In genomic region chr4:77877771-77878170, GRCh38 we compare ENCODE assay signal across 22 cellular contexts.
"Had no signal": no experiment of that assay in that cellular context is flagged by ENCODE, and none has a peak within 500 bp of the region (broad histone marks: within the 10 kb centered on the region; RNA-seq: fewer than 3 reads in every experiment).

No MANE protein-coding gene starts in this region.

- H3K9ac ChIP-seq: neural progenitor cell had no signal

- H3K27me3 ChIP-seq: brain microvascular endothelial cell, colonic mucosa, neural progenitor cell, right lobe of liver, suprapubic skin, transverse colon, vagina had no signal

- DNase-seq: activated CD4-positive, alpha-beta T cell treated with anti-CD3 and anti-CD28 coated beads for 48 hours; activated CD4-positive, CD25-positive, alpha-beta regulatory T cell; activated CD8-positive, alpha-beta memory T cell treated with anti-CD3 and anti-CD28 coated beads, Interleukin-2, amount 50 U/mL, for 4 hours; activated effector memory CD4-positive, alpha-beta T cell treated with Interleukin-2 at 50 U/mL for 16 hours; activated naive CD4-positive, alpha-beta T cell treated with anti-CD3 and anti-CD28 coated beads, Interleukin-2, amount 10 ng/mL, durations not matched to agents 7 days and 5 days; activated naive CD8-positive, alpha-beta T cell treated with anti-CD3 and anti-CD28 coated beads, Interleukin-2, amount 50 U/mL, for 24 hours; activated T-cell treated with anti-CD3 and anti-CD28 coated beads, Interleukin-2, amount 50 U/mL, for 48 hours; anterior cingulate cortex; brain microvascular endothelial cell; central memory CD4-positive, alpha-beta T cell; colonic mucosa; left cardiac atrium; right lobe of liver; stimulated activated CD4-positive, alpha-beta T cell treated with anti-CD3 and anti-CD28 coated beads, Interleukin-4, amount 100 ng/mL, for 1 hour; stimulated activated naive CD8-positive, alpha-beta T cell treated with anti-CD3 and anti-CD28 coated beads, Interleukin-15, amount 100 ng/mL, for 72 hours; T-helper 9 cell; transverse colon had no signal

- H3K4me3 Mint-ChIP-seq: activated naive CD4-positive, alpha-beta T cell treated with anti-CD3 and anti-CD28 coated beads, Interleukin-2, amount 10 ng/mL, durations not matched to agents 7 days and 5 days; activated naive CD8-positive, alpha-beta T cell treated with anti-CD3 and anti-CD28 coated beads, Interleukin-2, amount 50 U/mL, for 24 hours; neural progenitor cell; stimulated activated naive CD8-positive, alpha-beta T cell treated with anti-CD3 and anti-CD28 coated beads, Interleukin-15, amount 100 ng/mL, for 72 hours had no signal

- H3K4me1 ChIP-seq: colonic mucosa, right lobe of liver had no signal

- H3K4me1 Mint-ChIP-seq: neural progenitor cell had no signal

- H3K27ac ChIP-seq: brain microvascular endothelial cell, colonic mucosa, neural progenitor cell, right lobe of liver, suprapubic skin, transverse colon, vagina had no signal

- ATAC-seq: activated naive CD8-positive, alpha-beta T cell treated with anti-CD3 and anti-CD28 coated beads, Interleukin-2, amount 50 U/mL, for 24 hours; left cardiac atrium; right lobe of liver; stimulated activated naive CD8-positive, alpha-beta T cell treated with anti-CD3 and anti-CD28 coated beads, Interleukin-15, amount 100 ng/mL, for 72 hours had no signal

- H3K9me3 ChIP-seq: colonic mucosa, right lobe of liver, suprapubic skin, transverse colon, vagina had no signal

- H3K4me3 ChIP-seq: colonic mucosa, lung, neural progenitor cell, right lobe of liver, smooth muscle cell, suprapubic skin, transverse colon, vagina had no signal

- H3K27ac Mint-ChIP-seq: activated naive CD4-positive, alpha-beta T cell treated with anti-CD3 and anti-CD28 coated beads, Interleukin-2, amount 10 ng/mL, durations not matched to agents 7 days and 5 days; activated naive CD8-positive, alpha-beta T cell treated with anti-CD3 and anti-CD28 coated beads, Interleukin-2, amount 50 U/mL, for 24 hours; neural progenitor cell had no signal

- H3K27me3 Mint-ChIP-seq: activated naive CD4-positive, alpha-beta T cell treated with anti-CD3 and anti-CD28 coated beads, Interleukin-2, amount 10 ng/mL, durations not matched to agents 7 days and 5 days; activated naive CD8-positive, alpha-beta T cell treated with anti-CD3 and anti-CD28 coated beads, Interleukin-2, amount 50 U/mL, for 24 hours; stimulated activated naive CD8-positive, alpha-beta T cell treated with anti-CD3 and anti-CD28 coated beads, Interleukin-15, amount 100 ng/mL, for 72 hours had no signal

- H3K9me3 Mint-ChIP-seq: activated naive CD4-positive, alpha-beta T cell treated with anti-CD3 and anti-CD28 coated beads, Interleukin-2, amount 10 ng/mL, durations not matched to agents 7 days and 5 days; activated naive CD8-positive, alpha-beta T cell treated with anti-CD3 and anti-CD28 coated beads, Interleukin-2, amount 50 U/mL, for 24 hours; neural progenitor cell; stimulated activated naive CD8-positive, alpha-beta T cell treated with anti-CD3 and anti-CD28 coated beads, Interleukin-15, amount 100 ng/mL, for 72 hours had no signal

- H3K36me3 ChIP-seq: brain microvascular endothelial cell, colonic mucosa, neural progenitor cell had no signal
